ENCODE assay signal across 8 cellular contexts in the genomic region with DNA sequence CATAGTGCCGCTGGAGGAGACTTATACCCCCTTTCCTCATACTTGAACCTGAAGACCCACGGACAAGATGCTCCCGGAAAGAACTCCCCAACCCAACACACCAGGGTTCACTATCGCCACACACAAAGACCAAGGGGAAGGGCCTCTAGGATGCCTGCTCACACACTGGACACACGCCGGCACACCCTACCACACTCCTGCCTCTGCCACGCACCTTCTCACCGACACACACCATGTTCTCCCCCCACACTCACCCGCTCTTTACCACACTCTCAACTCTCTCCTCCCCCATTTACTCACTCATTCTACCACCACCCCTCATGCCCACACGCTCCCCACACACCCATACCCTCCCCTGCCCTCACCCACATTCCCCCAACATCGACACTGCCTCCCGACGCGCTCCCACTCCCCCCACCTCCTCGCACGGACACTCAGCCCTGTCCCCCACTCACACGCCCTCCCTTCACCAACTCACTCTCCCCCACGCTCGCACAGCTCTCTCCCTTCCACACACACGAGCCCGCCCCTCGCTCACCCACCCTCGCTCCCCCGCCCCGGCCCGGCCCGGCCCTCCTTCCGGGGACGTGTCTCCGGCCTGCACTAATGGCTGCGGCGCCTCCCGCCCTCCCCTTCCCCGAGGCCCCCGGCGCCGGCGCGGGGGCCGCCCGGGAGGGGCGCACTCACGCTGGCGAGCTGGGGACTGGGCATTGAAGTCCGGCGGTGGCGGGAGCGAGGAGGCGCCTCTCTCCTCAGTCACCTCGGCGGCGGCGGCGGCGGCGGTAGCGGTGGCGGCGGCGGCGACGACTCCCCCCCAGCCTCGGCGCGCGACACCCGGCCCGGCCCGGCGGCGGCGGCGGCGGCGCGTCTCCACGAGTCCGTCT. TPM values are rescaled to one million over a fixed set of nuclear protein-coding genes. Genes with fewer than 3 reads are reported as not detected.
DNase-seq lines count a peak whose midpoint lies in the region; ATAC-seq and TF ChIP-seq lines count a peak whose summit lies in the region.

No MANE protein-coding gene starts in this region.

- DNase-seq in WERI-Rb-1 = peak; percentile 63
- DNase-seq in breast epithelium (ENCODE audit: low spot score in 2 of 2) = peak; percentile 69 to 78
- peak; percentile 83 for DNase-seq in islet precursor cell
- DNase-seq in stimulated activated CD4-positive, alpha-beta T cell treated with anti-CD3 and anti-CD28 coated beads, Interleukin-12 subunit alpha, Interleukin-12 subunit beta, amount 100 ng/mL, for 48 hours (ENCODE audit: low read depth in 2 of 3, low spot score in 1 of 3) = peak in 2 of 3 donors; percentile 52 to 67

- TF ChIP-seq CTCF in C4-2B (conservative IDR thresholded peaks at IDR 0.05) (no peak), WERI-Rb-1 (IDR thresholded peaks at IDR 0.05; ENCODE audit: low read depth, low read length) (no peak), breast epithelium (IDR thresholded peaks at IDR 0.05) (no peak)

- ATAC-seq in GM19351 (IDR thresholded peaks at IDR 0.05; ENCODE audit: unreplicated experiment) (peak; percentile 1), HG03571 (IDR thresholded peaks at IDR 0.05; ENCODE audit: unreplicated experiment) (peak; percentile 19), HG03378 (IDR thresholded peaks at IDR 0.05; ENCODE audit: unreplicated experiment) (no peak)

- H3K4me1 ChIP-seq in breast epithelium = peaks cover 6 to 27% of the 10 kb centered on the region in 2 donors

- intact Hi-C loops in breast epithelium (cut with DNase I; ENCODE audit: low total_unique reads) = loop anchor here (5.0 kb wide), 1 partner anchor 300 kb away; no protein-coding TSS in a partner anchor

- TF ChIP-seq POLR2A in breast epithelium (IDR thresholded peaks at IDR 0.05) = no peak

- H3K9me3 ChIP-seq in WERI-Rb-1 (ENCODE audit: severe bottlenecking) = peaks cover 3% of the 10 kb centered on the region
- H3K9me3 ChIP-seq in breast epithelium = no peaks in the 10 kb centered on the region

- peak overlapping the region; percentile 76 for H3K4me3 ChIP-seq in WERI-Rb-1 (ENCODE audit: low read depth, low read length)
- peak overlapping the region; percentile 72 to 99 (median 75) for H3K4me3 ChIP-seq in breast epithelium

- H3K27ac ChIP-seq in C4-2B = peak overlapping the region; percentile 89
- peak overlapping the region; percentile 92 for H3K27ac ChIP-seq in WERI-Rb-1
- H3K27ac ChIP-seq in breast epithelium = peak overlapping the region; percentile 97 to 100

- H3K27me3 ChIP-seq in WERI-Rb-1 (ENCODE audit: insufficient read depth, low read depth, severe bottlenecking) = no peaks in the 10 kb centered on the region
- no peaks in the 10 kb centered on the region for H3K27me3 ChIP-seq in breast epithelium

- no peaks in the 10 kb centered on the region for H3K36me3 ChIP-seq in WERI-Rb-1
- no peaks in the 10 kb centered on the region for H3K36me3 ChIP-seq in breast epithelium

RNA-seq across cellular contexts. Expression of a gene that starts 0.6 kb away (rescaled TPM):
- total RNA-seq in breast epithelium = 100 to 1,000 TPM; 225 to 271 (median 252) TPM
